ENCODE assay signal across 15 cellular contexts in genomic region chr7:149845257-149845980, GRCh38. TPM values are rescaled to one million over a fixed set of nuclear protein-coding genes. Genes with fewer than 3 reads are reported as not detected.
DNase-seq lines count a peak whose midpoint lies in the region; ATAC-seq and TF ChIP-seq lines count a peak whose summit lies in the region.
"Had no signal": no experiment of that assay in that cellular context is flagged by ENCODE, and none has a peak within 500 bp of the region (broad histone marks: within the 10 kb centered on the region; RNA-seq: fewer than 3 reads in every experiment).

No MANE protein-coding gene starts in this region.

- intact Hi-C loops in Right ventricle myocardium superior (cut with DNase I) (no loop called here), cardiac septum (cut with DNase I) (no loop called here), left lung (cut with DNase I) (no loop called here)

- peak; percentile 57 for ATAC-seq in Right ventricle myocardium superior (ENCODE audit: poor library complexity)
- ATAC-seq in left lung, result peak; percentile 32
- no peak for ATAC-seq in HG03342 (IDR thresholded peaks at IDR 0.05; ENCODE audit: unreplicated experiment)
- ATAC-seq: A549 had no signal

- no peaks in the 10 kb centered on the region for H3K27me3 ChIP-seq in left lung

- no peaks in the 10 kb centered on the region for H3K9me3 ChIP-seq in left lung
- H3K9me3 ChIP-seq: A549 had no signal

- H3K4me3 ChIP-seq in left lung, result no peak overlapping the region
- H3K4me3 ChIP-seq: A549, GM12878 had no signal

- no peaks in the 10 kb centered on the region for H3K4me1 ChIP-seq in left lung
- H3K4me1 ChIP-seq: A549 had no signal

- DNase-seq in Right ventricle myocardium superior (no peak), cardiac septum (ENCODE audit: low spot score) (no peak), left lung (no peak), NCI-H82 treated with DMSO at 0.1 percent for 48 hours (lab: John Stamatoyannopoulos, UW; ENCODE audit: unreplicated experiment) (no peak)
- DNase-seq in stimulated activated CD4-positive, alpha-beta T cell treated with anti-CD3 and anti-CD28 coated beads, Interleukin-15, amount 100 ng/mL, for 24 hours, result no peak
- DNase-seq: Calu3; CD4-positive, CD25-positive, alpha-beta regulatory T cell; H7; NCI-H187 treated with DMSO at 0.1 percent for 48 hours; NCI-H510A; NCI-H82 had no signal

- no peak for TF ChIP-seq CTCF in left lung (IDR thresholded peaks at IDR 0.05)

- H3K36me3 ChIP-seq in left lung, result peaks cover 0 to 24% of the 10 kb centered on the region in 2 donors

- peak overlapping the region; percentile 2 for H3K27ac ChIP-seq in cingulate gyrus (ENCODE audit: low read depth, low read length)
- peak overlapping the region in 1 of 2 donors; percentile 29 for H3K27ac ChIP-seq in left lung
- H3K27ac ChIP-seq: A549 had no signal

RNA-seq across cellular contexts. Expression of gene ZNF862, which starts 7.2 kb away (rescaled TPM):
- 12.2 TPM for total RNA-seq in Right ventricle myocardium superior
- 12.8 TPM for total RNA-seq in cardiac septum
- total RNA-seq in left lung, result 10 to 100 TPM in 1 of 2 donors, 1 to 10 TPM in 1; 9.8 to 16.4 TPM

RNA-seq across cellular contexts. Expression of gene ATP6V0E2, which starts 28.4 kb away (rescaled TPM):
- total RNA-seq in Right ventricle myocardium superior (121 TPM), cardiac septum (80.2 TPM), left lung (10 to 100 TPM; 18.4 to 30.5 TPM)
